In the genomic region with DNA sequence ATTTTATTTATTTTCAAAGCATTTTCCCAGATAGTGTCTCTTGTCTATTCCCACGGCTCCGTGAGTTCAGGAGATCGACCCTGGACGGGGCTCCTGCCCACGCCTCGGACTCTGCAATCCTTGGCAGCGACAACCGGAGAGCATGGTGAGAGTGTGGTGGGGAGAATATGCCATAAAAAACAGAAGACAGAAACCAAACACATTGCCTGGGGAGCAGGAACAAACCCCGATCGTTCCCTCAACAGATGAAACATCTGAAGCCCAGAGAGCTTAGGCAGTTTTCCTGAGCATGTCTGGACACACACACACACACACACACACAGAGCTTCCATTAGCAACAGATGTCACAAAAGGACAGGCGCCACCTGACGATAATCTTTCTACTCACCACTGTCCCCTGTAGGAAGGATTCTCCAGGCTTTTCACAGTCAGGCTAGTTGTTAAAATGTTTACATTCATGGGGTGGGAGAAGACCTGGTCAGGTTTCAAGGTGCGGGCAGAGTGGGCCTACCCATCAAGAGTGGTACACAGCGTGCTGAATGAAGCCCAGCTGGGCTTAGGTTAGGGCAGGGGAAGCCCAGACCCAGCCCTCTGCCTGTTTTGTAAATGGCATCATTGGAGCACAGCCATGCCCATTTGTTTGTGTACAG, we compare ENCODE assay signal across 9 cellular contexts.
DNase-seq lines count a peak whose midpoint lies in the region; ATAC-seq, FAIRE-seq and TF ChIP-seq lines count a peak whose summit lies in the region.
"Had no signal": no experiment of that assay in that cellular context is flagged by ENCODE, and none has a peak within 500 bp of the region (broad histone marks: within the 10 kb centered on the region; RNA-seq: fewer than 3 reads in every experiment).

No MANE protein-coding gene starts in this region.

- H4K8ac ChIP-seq in mesendoderm (ENCODE audit: low read depth, low read length): no peak overlapping the region

- intact Hi-C loops in K562 (cut with micrococcal nuclease): no loop called here

- BruUV-seq in K562 (replicated peaks; lab: Mats Ljungman, UMichigan): no TSS peak

- ATAC-seq in K562 (peak; percentile 53; the same call in 1 of the 3 replicates), HG02840 (IDR thresholded peaks at IDR 0.05; ENCODE audit: low FRiP score, unreplicated experiment) (no peak)

- no peak overlapping the region for H2BK5ac ChIP-seq in mesendoderm (ENCODE audit: low read length)

- H3K36me3 ChIP-seq in K562 (ENCODE audit: control insufficient read depth, insufficient read depth, low read length) (no peaks in the 10 kb centered on the region), mesendoderm (ENCODE audit: control insufficient read depth, insufficient read depth, low read length) (no peaks in the 10 kb centered on the region)

- H3K79me1 ChIP-seq in mesendoderm (ENCODE audit: low read length): no peaks in the 10 kb centered on the region

- no peaks in the 10 kb centered on the region for H4K20me1 ChIP-seq in K562 (replicated peaks; ENCODE audit: control insufficient read depth, insufficient read depth, low read length)

- no peak overlapping the region for H2BK120ac ChIP-seq in mesendoderm (ENCODE audit: low read depth, low read length)

- in situ Hi-C loops in K562 (cut with MboI) (no loop called here), GM13977 (cut with MboI; ENCODE audit: low pct_unique_long_range_greater_than_20kb, low sequenced_read_pairs, unreplicated experiment) (no loop called here)

- no peak for TF ChIP-seq POLR2A in K562 (conservative IDR thresholded peaks at IDR 0.05)

- H3K9ac ChIP-seq in K562 (ENCODE audit: insufficient read depth in 1 of 2, low read depth in 2 of 2, low read length in 2 of 2) (no peak overlapping the region), mesendoderm (ENCODE audit: low read length) (no peak overlapping the region)

- H3K4ac ChIP-seq in mesendoderm (ENCODE audit: low read depth, low read length): no peak overlapping the region

- 0 out of 5 replicates have a peak, but pooled peaks cover 0 to 5% of the 10 kb centered on the region in 2 experiments for H3K4me1 ChIP-seq in K562 (replicated peaks in 1 of 2; ENCODE audit: control insufficient read depth in 2 of 2, insufficient read depth in 2 of 2, low read length in 2 of 2)
- H3K4me1 ChIP-seq in mesendoderm (ENCODE audit: control insufficient read depth, low read depth, low read length): no peaks in the 10 kb centered on the region

- TF ChIP-seq RAD21 in K562 (CRISPR knock-in tag; conservative IDR thresholded peaks at IDR 0.05 in 1 of 2, IDR thresholded peaks at IDR 0.05 in 1 of 2): peak in 1 of 2 experiments; percentile 33; a peak in 2 of 4 replicates

- TF ChIP-seq EP300 in K562 (IDR thresholded peaks at IDR 0.05; ENCODE audit: low read length): no peak

- H3K27me3 ChIP-seq in K562 (ENCODE audit: control insufficient read depth in 2 of 2, insufficient read depth in 2 of 2, low read length in 2 of 2) (peaks cover 30 to 50% of the 10 kb centered on the region in 2 experiments; a peak in 4 of 5 replicates), mesendoderm (ENCODE audit: insufficient read depth, low read length, poor library complexity) (no peaks in the 10 kb centered on the region)

- CTCF ChIA-PET in K562 (lab: Yijun Ruan, JAX; ENCODE audit: low intra/inter-chr PET ratio): no interaction called here

- H2BK15ac ChIP-seq in mesendoderm (replicated peaks; ENCODE audit: low read depth): no peak overlapping the region

- no peak overlapping the region for H3K4me3 ChIP-seq in K562
- H3K4me3 ChIP-seq in mesendoderm (ENCODE audit: low read length): no peak overlapping the region

- no peak overlapping the region for H3K23ac ChIP-seq in mesendoderm (ENCODE audit: low read length)

- H3K27ac ChIP-seq in K562 (ENCODE audit: extremely low read depth, low read depth, low read length): no peak overlapping the region
- no peak overlapping the region for H3K27ac ChIP-seq in mesendoderm (ENCODE audit: low read depth, low read length)

- WGBS in K562 (ENCODE audit: insufficient coverage, low coverage, missing lambda C conversion rate): 9% methylated on average over 12 of the region's 14 CpGs
- no CpG with 5 or more reads among the region's 14 CpGs for WGBS in mesendoderm (ENCODE audit: extremely low coverage, insufficient coverage, low lambda C conversion rate)

- no peak overlapping the region for H4K5ac ChIP-seq in mesendoderm (ENCODE audit: low read length)

- no peak overlapping the region for H3K18ac ChIP-seq in mesendoderm (ENCODE audit: low read length)

- POLR2A ChIA-PET in K562 (lab: Yijun Ruan, JAX): interaction anchor here (0.7 to 0.8 kb wide), 2 partner anchors 17 to 34 kb away, joined by 3 read pairs; no protein-coding TSS in a partner anchor

- H2AFZ ChIP-seq in K562 (ENCODE audit: low read depth, low read length): no peak overlapping the region

- H3K9me3 ChIP-seq in K562 (replicated peaks; ENCODE audit: control insufficient read depth, insufficient read depth, low read depth, low read length): no peaks in the 10 kb centered on the region

- H3K79me2 ChIP-seq in K562 (ENCODE audit: control insufficient read depth, insufficient read depth, low read length) (no peaks in the 10 kb centered on the region), mesendoderm (ENCODE audit: control insufficient read depth, insufficient read depth, low read length) (no peaks in the 10 kb centered on the region)

- DNase-seq in COR-L47 (lab: John Stamatoyannopoulos, UW): peak; percentile 55
- DNase-seq in NCI-H1436 (lab: John Stamatoyannopoulos, UW): peak; percentile 59
- DNase-seq in K562 (ENCODE audit: extremely low read depth in 1 of 4, low spot score in 3 of 4): peak in 1 of 4 experiments; percentile 32
- peak; percentile 71 for DNase-seq in mesendoderm
- no peak for DNase-seq in activated CD4-positive, CD25-positive, alpha-beta regulatory T cell treated with anti-CD3 and anti-CD28 coated beads, Interleukin-2, amount 50 U/mL, for 72 hours
- no peak for DNase-seq in GM13977 (ENCODE audit: low spot score)
- DNase-seq in activated CD4-positive, alpha-beta T cell treated with anti-CD3 and anti-CD28 coated beads, Interleukin-2, amount 50 U/mL, for 4 hours: no peak

- H3K4me2 ChIP-seq in K562 (ENCODE audit: insufficient read depth, low read length) (no peak overlapping the region), mesendoderm (ENCODE audit: low read length) (no peak overlapping the region)

- FAIRE-seq in K562 (lab: Jason Lieb, UNC): peak; percentile 15
- FAIRE-seq: G401.6 had no signal

- H2AK5ac ChIP-seq in mesendoderm (ENCODE audit: low read length): no peak overlapping the region

- peak; percentile 41 to 52 (median 43); a peak in 5 of 6 replicates for TF ChIP-seq CTCF in K562 (IDR thresholded peaks at IDR 0.05 in 2 of 3, conservative IDR thresholded peaks at IDR 0.05 in 1 of 3; ENCODE audit: insufficient read depth in 2 of 3, low read depth in 1 of 3, low read length in 3 of 3)
- no peak for TF ChIP-seq CTCF in GM13977 (IDR thresholded peaks at IDR 0.05; ENCODE audit: extremely low read depth, insufficient read depth, missing control alignments)

- no peaks in the 10 kb centered on the region for H3K9me1 ChIP-seq in K562 (ENCODE audit: control insufficient read depth, insufficient read depth, low read length)

- H3K56ac ChIP-seq in mesendoderm (ENCODE audit: low read length): no peak overlapping the region

TF ChIP-seq in K562, 482 proteins besides CTCF, POLR2A, EP300 and RAD21:
- TF ChIP-seq MEIS2 (IDR thresholded peaks at IDR 0.05; ENCODE audit: partially characterized antibody): peak; percentile 14
- TF ChIP-seq TAL1 (IDR thresholded peaks at IDR 0.05): peak; percentile 20; the same call in 1 of the 2 replicates
- TF ChIP-seq, protein P1, sequence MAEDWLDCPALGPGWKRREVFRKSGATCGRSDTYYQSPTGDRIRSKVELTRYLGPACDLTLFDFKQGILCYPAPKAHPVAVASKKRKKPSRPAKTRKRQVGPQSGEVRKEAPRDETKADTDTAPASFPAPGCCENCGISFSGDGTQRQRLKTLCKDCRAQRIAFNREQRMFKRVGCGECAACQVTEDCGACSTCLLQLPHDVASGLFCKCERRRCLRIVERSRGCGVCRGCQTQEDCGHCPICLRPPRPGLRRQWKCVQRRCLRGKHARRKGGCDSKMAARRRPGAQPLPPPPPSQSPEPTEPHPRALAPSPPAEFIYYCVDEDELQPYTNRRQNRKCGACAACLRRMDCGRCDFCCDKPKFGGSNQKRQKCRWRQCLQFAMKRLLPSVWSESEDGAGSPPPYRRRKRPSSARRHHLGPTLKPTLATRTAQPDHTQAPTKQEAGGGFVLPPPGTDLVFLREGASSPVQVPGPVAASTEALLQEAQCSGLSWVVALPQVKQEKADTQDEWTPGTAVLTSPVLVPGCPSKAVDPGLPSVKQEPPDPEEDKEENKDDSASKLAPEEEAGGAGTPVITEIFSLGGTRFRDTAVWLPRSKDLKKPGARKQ (CRISPR knock-in tag; IDR thresholded peaks at IDR 0.05): no peak
- 0 out of 2 replicates have a peak, but pooled peaks have one; percentile 24 for TF ChIP-seq RFX1 (IDR thresholded peaks at IDR 0.05)
- no peak for TF ChIP-seq BMI1 (IDR thresholded peaks at IDR 0.05; ENCODE audit: low read length)
- no peak for TF ChIP-seq ARHGAP35 (IDR thresholded peaks at IDR 0.05; ENCODE audit: partially characterized antibody)
TF ChIP-seq in K562: peak in this region for 3.

Comparison
In these comparisons a context has a peak if more than half of its experiments do, and no peak if none do; other contexts are left out.
1. DNase-seq: peak in COR-L47 (single experiment), NCI-H1436 (single experiment) and mesendoderm (single experiment); none in activated CD4-positive, CD25-positive, alpha-beta regulatory T cell treated with anti-CD3 and anti-CD28 coated beads, Interleukin-2, amount 50 U/mL, for 72 hours (single experiment), GM13977 (single experiment) and activated CD4-positive, alpha-beta T cell treated with anti-CD3 and anti-CD28 coated beads, Interleukin-2, amount 50 U/mL, for 4 hours (0 of 2).